Comparison of ENCODE assay signal across 1 cellular context in the genomic region with DNA sequence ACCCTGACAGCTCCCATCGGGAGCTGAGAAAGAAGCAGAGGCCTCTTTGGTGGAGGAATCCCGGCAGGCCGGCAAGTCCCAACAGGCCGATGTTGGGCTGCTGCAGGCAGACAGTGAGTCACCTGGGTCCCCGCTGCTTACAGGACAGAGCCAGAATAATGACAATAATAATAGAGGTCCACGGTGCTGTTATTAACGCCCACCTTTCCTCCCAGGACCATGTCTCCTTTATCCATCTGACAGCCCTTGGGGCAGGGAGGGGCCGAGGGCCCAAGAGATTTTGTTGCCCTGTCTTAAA.
TF ChIP-seq lines count a peak whose summit lies in the region.

No MANE protein-coding gene starts in this region.

TF ChIP-seq in HCT116, 20 proteins besides CTCF, POLR2A, EP300 and RAD21:
- no peak for TF ChIP-seq EZH2phosphoT487 (IDR thresholded peaks at IDR 0.05; ENCODE audit: borderline replicate concordance)
- no peak for TF ChIP-seq SRF (IDR thresholded peaks at IDR 0.05; ENCODE audit: low read depth)
- TF ChIP-seq JUND (IDR thresholded peaks at IDR 0.05), result no peak
- TF ChIP-seq ZBTB33 (IDR thresholded peaks at IDR 0.05; ENCODE audit: extremely low read depth, insufficient replicate concordance, low read length), result no peak
- TF ChIP-seq FOSL1 (IDR thresholded peaks at IDR 0.05; ENCODE audit: low read depth), result no peak
- no peak for TF ChIP-seq TCF7L2 (IDR thresholded peaks at IDR 0.05; ENCODE audit: borderline replicate concordance, extremely low read depth, insufficient read depth, insufficient read length)
- no peak for TF ChIP-seq EZH2 (IDR thresholded peaks at IDR 0.05)
- no peak for TF ChIP-seq YY1 (IDR thresholded peaks at IDR 0.05; ENCODE audit: extremely low read depth, insufficient replicate concordance, low read depth, low read length)
- TF ChIP-seq, protein P1, sequence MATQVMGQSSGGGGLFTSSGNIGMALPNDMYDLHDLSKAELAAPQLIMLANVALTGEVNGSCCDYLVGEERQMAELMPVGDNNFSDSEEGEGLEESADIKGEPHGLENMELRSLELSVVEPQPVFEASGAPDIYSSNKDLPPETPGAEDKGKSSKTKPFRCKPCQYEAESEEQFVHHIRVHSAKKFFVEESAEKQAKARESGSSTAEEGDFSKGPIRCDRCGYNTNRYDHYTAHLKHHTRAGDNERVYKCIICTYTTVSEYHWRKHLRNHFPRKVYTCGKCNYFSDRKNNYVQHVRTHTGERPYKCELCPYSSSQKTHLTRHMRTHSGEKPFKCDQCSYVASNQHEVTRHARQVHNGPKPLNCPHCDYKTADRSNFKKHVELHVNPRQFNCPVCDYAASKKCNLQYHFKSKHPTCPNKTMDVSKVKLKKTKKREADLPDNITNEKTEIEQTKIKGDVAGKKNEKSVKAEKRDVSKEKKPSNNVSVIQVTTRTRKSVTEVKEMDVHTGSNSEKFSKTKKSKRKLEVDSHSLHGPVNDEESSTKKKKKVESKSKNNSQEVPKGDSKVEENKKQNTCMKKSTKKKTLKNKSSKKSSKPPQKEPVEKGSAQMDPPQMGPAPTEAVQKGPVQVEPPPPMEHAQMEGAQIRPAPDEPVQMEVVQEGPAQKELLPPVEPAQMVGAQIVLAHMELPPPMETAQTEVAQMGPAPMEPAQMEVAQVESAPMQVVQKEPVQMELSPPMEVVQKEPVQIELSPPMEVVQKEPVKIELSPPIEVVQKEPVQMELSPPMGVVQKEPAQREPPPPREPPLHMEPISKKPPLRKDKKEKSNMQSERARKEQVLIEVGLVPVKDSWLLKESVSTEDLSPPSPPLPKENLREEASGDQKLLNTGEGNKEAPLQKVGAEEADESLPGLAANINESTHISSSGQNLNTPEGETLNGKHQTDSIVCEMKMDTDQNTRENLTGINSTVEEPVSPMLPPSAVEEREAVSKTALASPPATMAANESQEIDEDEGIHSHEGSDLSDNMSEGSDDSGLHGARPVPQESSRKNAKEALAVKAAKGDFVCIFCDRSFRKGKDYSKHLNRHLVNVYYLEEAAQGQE (IDR thresholded peaks at IDR 0.05; ENCODE audit: low read depth), result no peak
- no peak for TF ChIP-seq CBX3 (IDR thresholded peaks at IDR 0.05; ENCODE audit: low read depth)
- no peak for TF ChIP-seq EGR1 (IDR thresholded peaks at IDR 0.05; ENCODE audit: low read depth)
- no peak for TF ChIP-seq ZFX (IDR thresholded peaks at IDR 0.05)
- TF ChIP-seq SIN3A (IDR thresholded peaks at IDR 0.05; ENCODE audit: low read depth), result no peak
- TF ChIP-seq ATF3 (IDR thresholded peaks at IDR 0.05), result no peak
- no peak for TF ChIP-seq SP1 (IDR thresholded peaks at IDR 0.05; ENCODE audit: low read depth)
- TF ChIP-seq ZNF274 (IDR thresholded peaks at IDR 0.05; ENCODE audit: low read depth, low read length), result no peak
- no peak for TF ChIP-seq ELF1 (IDR thresholded peaks at IDR 0.05; ENCODE audit: borderline replicate concordance, low read depth)
- TF ChIP-seq, protein P2, sequence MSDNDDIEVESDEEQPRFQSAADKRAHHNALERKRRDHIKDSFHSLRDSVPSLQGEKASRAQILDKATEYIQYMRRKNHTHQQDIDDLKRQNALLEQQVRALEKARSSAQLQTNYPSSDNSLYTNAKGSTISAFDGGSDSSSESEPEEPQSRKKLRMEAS (IDR thresholded peaks at IDR 0.05), result no peak
